ENCODE assay signal across 1 cellular context in the genomic region with DNA sequence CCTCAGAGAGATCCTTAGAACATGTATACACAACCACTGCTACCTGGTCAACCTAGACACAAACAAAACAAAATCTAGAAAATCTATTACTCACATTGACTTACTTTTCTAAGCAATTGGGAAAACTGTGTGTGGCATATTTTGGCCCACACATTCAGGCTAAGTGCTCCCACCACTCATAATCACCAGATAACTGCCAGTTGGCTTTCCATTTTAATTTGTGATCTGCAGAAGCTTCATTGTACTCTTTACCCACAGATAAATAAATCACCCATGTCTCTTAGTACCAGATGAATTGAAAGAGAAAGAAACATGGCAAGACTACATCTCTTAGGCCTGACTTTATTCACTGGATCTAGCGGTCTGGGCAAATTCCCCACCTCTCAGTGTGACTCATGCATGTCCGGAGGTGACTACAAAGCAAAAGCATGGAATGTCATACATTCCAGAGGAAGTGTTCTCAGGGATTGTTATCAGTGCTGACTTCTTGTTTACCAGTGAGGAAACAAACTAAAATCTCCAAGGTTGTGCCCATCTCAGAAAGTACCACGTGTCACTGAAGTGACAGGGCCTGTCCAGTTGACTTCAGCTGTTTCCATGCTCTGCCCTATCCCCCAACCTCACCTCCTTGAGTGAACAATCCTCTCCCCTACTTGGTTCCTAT.
TF ChIP-seq lines count a peak whose summit lies in the region.

No MANE protein-coding gene starts in this region.

TF ChIP-seq in HepG2, 621 proteins besides CTCF, POLR2A, EP300 and RAD21 (continued from another document and continues in another):
- TF ChIP-seq, protein P1, sequence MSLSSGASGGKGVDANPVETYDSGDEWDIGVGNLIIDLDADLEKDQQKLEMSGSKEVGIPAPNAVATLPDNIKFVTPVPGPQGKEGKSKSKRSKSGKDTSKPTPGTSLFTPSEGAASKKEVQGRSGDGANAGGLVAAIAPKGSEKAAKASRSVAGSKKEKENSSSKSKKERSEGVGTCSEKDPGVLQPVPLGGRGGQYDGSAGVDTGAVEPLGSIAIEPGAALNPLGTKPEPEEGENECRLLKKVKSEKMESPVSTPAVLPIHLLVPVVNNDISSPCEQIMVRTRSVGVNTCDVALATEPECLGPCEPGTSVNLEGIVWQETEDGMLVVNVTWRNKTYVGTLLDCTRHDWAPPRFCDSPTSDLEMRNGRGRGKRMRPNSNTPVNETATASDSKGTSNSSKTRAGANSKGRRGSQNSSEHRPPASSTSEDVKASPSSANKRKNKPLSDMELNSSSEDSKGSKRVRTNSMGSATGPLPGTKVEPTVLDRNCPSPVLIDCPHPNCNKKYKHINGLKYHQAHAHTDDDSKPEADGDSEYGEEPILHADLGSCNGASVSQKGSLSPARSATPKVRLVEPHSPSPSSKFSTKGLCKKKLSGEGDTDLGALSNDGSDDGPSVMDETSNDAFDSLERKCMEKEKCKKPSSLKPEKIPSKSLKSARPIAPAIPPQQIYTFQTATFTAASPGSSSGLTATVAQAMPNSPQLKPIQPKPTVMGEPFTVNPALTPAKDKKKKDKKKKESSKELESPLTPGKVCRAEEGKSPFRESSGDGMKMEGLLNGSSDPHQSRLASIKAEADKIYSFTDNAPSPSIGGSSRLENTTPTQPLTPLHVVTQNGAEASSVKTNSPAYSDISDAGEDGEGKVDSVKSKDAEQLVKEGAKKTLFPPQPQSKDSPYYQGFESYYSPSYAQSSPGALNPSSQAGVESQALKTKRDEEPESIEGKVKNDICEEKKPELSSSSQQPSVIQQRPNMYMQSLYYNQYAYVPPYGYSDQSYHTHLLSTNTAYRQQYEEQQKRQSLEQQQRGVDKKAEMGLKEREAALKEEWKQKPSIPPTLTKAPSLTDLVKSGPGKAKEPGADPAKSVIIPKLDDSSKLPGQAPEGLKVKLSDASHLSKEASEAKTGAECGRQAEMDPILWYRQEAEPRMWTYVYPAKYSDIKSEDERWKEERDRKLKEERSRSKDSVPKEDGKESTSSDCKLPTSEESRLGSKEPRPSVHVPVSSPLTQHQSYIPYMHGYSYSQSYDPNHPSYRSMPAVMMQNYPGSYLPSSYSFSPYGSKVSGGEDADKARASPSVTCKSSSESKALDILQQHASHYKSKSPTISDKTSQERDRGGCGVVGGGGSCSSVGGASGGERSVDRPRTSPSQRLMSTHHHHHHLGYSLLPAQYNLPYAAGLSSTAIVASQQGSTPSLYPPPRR (CRISPR knock-in tag; IDR thresholded peaks at IDR 0.05; ENCODE audit: borderline replicate concordance): peak; percentile 79; the same call in 1 of the 2 replicates
- TF ChIP-seq ZNF816 (CRISPR knock-in tag; IDR thresholded peaks at IDR 0.05; ENCODE audit: borderline replicate concordance) (peak; percentile 51; the same call in 1 of the 2 replicates), ZNF253 (CRISPR knock-in tag; IDR thresholded peaks at IDR 0.05; ENCODE audit: borderline replicate concordance) (no peak), JDP2 (CRISPR knock-in tag; IDR thresholded peaks at IDR 0.05; ENCODE audit: borderline replicate concordance) (no peak), ERF (CRISPR knock-in tag; IDR thresholded peaks at IDR 0.05) (peak; percentile 97), KDM6A (CRISPR knock-in tag; IDR thresholded peaks at IDR 0.05; ENCODE audit: low read depth) (peak; percentile 52), SMARCE1 (IDR thresholded peaks at IDR 0.05; ENCODE audit: borderline replicate concordance) (no peak), GABPA (IDR thresholded peaks at IDR 0.05; ENCODE audit: low read depth, low read length) (no peak), GABPA (CRISPR knock-in tag; IDR thresholded peaks at IDR 0.05; ENCODE audit: low read depth) (peak; percentile 73), ZNF839 (CRISPR knock-in tag; IDR thresholded peaks at IDR 0.05; ENCODE audit: borderline replicate concordance) (no peak), ZMYM2 (CRISPR knock-in tag; IDR thresholded peaks at IDR 0.05) (peak; percentile 67; the same call in 1 of the 2 replicates), ZNF383 (CRISPR knock-in tag; IDR thresholded peaks at IDR 0.05; ENCODE audit: borderline replicate concordance) (no peak), HOXA3 (CRISPR knock-in tag; IDR thresholded peaks at IDR 0.05) (peak; percentile 59; the same call in 1 of the 2 replicates), NR2F1 (CRISPR knock-in tag; IDR thresholded peaks at IDR 0.05) (no peak), ZNF232 (CRISPR knock-in tag; IDR thresholded peaks at IDR 0.05; ENCODE audit: borderline replicate concordance) (0 out of 2 replicates have a peak, but pooled peaks have one; percentile 28), MYNN (CRISPR knock-in tag; IDR thresholded peaks at IDR 0.05; ENCODE audit: low read depth) (no peak), YEATS2 (CRISPR knock-in tag; IDR thresholded peaks at IDR 0.05; ENCODE audit: borderline replicate concordance) (peak; percentile 72; the same call in 1 of the 2 replicates), SMYD3 (CRISPR knock-in tag; IDR thresholded peaks at IDR 0.05) (peak; percentile 86), REL (CRISPR knock-in tag; conservative IDR thresholded peaks at IDR 0.05) (no peak), SMAD3 (CRISPR knock-in tag; IDR thresholded peaks at IDR 0.05) (peak; percentile 94), RARA (CRISPR knock-in tag; IDR thresholded peaks at IDR 0.05) (peak; percentile 86), ZNF260 (CRISPR knock-in tag; IDR thresholded peaks at IDR 0.05; ENCODE audit: borderline replicate concordance, low read depth) (no peak), ZSCAN30 (CRISPR knock-in tag; IDR thresholded peaks at IDR 0.05) (no peak), PITX1 (CRISPR knock-in tag; IDR thresholded peaks at IDR 0.05) (no peak; the same call in 1 of the 2 replicates)
- TF ChIP-seq, protein P2, sequence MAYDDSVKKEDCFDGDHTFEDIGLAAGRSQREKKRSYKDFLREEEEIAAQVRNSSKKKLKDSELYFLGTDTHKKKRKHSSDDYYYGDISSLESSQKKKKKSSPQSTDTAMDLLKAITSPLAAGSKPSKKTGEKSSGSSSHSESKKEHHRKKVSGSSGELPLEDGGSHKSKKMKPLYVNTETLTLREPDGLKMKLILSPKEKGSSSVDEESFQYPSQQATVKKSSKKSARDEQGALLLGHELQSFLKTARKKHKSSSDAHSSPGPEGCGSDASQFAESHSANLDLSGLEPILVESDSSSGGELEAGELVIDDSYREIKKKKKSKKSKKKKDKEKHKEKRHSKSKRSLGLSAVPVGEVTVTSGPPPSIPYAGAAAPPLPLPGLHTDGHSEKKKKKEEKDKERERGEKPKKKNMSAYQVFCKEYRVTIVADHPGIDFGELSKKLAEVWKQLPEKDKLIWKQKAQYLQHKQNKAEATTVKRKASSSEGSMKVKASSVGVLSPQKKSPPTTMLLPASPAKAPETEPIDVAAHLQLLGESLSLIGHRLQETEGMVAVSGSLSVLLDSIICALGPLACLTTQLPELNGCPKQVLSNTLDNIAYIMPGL (CRISPR knock-in tag; IDR thresholded peaks at IDR 0.05; ENCODE audit: borderline replicate concordance in 1 of 2, low read depth in 1 of 2): peak; percentile 30 to 63; a peak in 1 of 4 replicates
- TF ChIP-seq, protein P3, sequence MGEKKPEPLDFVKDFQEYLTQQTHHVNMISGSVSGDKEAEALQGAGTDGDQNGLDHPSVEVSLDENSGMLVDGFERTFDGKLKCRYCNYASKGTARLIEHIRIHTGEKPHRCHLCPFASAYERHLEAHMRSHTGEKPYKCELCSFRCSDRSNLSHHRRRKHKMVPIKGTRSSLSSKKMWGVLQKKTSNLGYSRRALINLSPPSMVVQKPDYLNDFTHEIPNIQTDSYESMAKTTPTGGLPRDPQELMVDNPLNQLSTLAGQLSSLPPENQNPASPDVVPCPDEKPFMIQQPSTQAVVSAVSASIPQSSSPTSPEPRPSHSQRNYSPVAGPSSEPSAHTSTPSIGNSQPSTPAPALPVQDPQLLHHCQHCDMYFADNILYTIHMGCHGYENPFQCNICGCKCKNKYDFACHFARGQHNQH (CRISPR knock-in tag; IDR thresholded peaks at IDR 0.05): peak; percentile 93
- TF ChIP-seq, protein P4, sequence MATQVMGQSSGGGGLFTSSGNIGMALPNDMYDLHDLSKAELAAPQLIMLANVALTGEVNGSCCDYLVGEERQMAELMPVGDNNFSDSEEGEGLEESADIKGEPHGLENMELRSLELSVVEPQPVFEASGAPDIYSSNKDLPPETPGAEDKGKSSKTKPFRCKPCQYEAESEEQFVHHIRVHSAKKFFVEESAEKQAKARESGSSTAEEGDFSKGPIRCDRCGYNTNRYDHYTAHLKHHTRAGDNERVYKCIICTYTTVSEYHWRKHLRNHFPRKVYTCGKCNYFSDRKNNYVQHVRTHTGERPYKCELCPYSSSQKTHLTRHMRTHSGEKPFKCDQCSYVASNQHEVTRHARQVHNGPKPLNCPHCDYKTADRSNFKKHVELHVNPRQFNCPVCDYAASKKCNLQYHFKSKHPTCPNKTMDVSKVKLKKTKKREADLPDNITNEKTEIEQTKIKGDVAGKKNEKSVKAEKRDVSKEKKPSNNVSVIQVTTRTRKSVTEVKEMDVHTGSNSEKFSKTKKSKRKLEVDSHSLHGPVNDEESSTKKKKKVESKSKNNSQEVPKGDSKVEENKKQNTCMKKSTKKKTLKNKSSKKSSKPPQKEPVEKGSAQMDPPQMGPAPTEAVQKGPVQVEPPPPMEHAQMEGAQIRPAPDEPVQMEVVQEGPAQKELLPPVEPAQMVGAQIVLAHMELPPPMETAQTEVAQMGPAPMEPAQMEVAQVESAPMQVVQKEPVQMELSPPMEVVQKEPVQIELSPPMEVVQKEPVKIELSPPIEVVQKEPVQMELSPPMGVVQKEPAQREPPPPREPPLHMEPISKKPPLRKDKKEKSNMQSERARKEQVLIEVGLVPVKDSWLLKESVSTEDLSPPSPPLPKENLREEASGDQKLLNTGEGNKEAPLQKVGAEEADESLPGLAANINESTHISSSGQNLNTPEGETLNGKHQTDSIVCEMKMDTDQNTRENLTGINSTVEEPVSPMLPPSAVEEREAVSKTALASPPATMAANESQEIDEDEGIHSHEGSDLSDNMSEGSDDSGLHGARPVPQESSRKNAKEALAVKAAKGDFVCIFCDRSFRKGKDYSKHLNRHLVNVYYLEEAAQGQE (IDR thresholded peaks at IDR 0.05; ENCODE audit: borderline replicate concordance in 1 of 2, low read depth in 1 of 2, low read length in 2 of 2): 0 out of 4 replicates have a peak, but pooled peaks of 1 of the 2 experiments have one; percentile 7
- TF ChIP-seq, protein P5, sequence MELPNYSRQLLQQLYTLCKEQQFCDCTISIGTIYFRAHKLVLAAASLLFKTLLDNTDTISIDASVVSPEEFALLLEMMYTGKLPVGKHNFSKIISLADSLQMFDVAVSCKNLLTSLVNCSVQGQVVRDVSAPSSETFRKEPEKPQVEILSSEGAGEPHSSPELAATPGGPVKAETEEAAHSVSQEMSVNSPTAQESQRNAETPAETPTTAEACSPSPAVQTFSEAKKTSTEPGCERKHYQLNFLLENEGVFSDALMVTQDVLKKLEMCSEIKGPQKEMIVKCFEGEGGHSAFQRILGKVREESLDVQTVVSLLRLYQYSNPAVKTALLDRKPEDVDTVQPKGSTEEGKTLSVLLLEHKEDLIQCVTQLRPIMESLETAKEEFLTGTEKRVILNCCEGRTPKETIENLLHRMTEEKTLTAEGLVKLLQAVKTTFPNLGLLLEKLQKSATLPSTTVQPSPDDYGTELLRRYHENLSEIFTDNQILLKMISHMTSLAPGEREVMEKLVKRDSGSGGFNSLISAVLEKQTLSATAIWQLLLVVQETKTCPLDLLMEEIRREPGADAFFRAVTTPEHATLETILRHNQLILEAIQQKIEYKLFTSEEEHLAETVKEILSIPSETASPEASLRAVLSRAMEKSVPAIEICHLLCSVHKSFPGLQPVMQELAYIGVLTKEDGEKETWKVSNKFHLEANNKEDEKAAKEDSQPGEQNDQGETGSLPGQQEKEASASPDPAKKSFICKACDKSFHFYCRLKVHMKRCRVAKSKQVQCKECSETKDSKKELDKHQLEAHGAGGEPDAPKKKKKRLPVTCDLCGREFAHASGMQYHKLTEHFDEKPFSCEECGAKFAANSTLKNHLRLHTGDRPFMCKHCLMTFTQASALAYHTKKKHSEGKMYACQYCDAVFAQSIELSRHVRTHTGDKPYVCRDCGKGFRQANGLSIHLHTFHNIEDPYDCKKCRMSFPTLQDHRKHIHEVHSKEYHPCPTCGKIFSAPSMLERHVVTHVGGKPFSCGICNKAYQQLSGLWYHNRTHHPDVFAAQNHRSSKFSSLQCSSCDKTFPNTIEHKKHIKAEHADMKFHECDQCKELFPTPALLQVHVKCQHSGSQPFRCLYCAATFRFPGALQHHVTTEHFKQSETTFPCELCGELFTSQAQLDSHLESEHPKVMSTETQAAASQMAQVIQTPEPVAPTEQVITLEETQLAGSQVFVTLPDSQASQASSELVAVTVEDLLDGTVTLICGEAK (IDR thresholded peaks at IDR 0.05): no peak
- TF ChIP-seq, protein P5 (CRISPR knock-in tag; IDR thresholded peaks at IDR 0.05): peak; percentile 50; the same call in 1 of the 2 replicates
